ENCODE assay signal across 12 cellular contexts in genomic region chr2:203623616-203624015, GRCh38.
A peak's percentile ranks its signal among the peaks of the same experiment; 100 is the strongest.
DNase-seq lines count a peak whose midpoint lies in the region; ATAC-seq, FAIRE-seq and TF ChIP-seq lines count a peak whose summit lies in the region.
"Had no signal": no experiment of that assay in that cellular context is flagged by ENCODE, and none has a peak within 500 bp of the region (broad histone marks: within the 10 kb centered on the region; RNA-seq: fewer than 3 reads in every experiment).

No MANE protein-coding gene starts in this region.

- H3K27ac Mint-ChIP-seq in CD4-positive, alpha-beta memory T cell, result peak overlapping the region; percentile 41 to 88 (median 82)
- H3K27ac Mint-ChIP-seq in astrocyte (ENCODE audit: unreplicated experiment), result peak overlapping the region; percentile 95

- no peaks in the 10 kb centered on the region for H4K20me1 ChIP-seq in astrocyte (ENCODE audit: insufficient read depth, low read length)

- no peak overlapping the region for H3K23ac ChIP-seq in mesenchymal stem cell (ENCODE audit: low read length in 2 of 2)

- no peaks in the 10 kb centered on the region for H3K36me3 ChIP-seq in CD4-positive, alpha-beta memory T cell (ENCODE audit: insufficient read depth, low read length)
- H3K36me3 ChIP-seq in astrocyte (ENCODE audit: insufficient read depth, low read length) (no peaks in the 10 kb centered on the region), mesenchymal stem cell (ENCODE audit: control insufficient read depth in 1 of 2, insufficient read depth in 2 of 2, low read depth in 1 of 2, low read length in 2 of 2) (no peaks in the 10 kb centered on the region)
- H3K36me3 ChIP-seq: esophagus muscularis mucosa had no signal

- WGBS in mesenchymal stem cell, result 55% methylated on average over 7 of the region's 7 CpGs

- peak overlapping the region; percentile 45 for H3K9ac ChIP-seq in astrocyte (ENCODE audit: low read length)
- H3K9ac ChIP-seq in mesenchymal stem cell (ENCODE audit: low read length), result peak overlapping the region; percentile 58

- CTCF ChIA-PET in CD4-positive, alpha-beta memory T cell (lab: Charles Lee; ENCODE audit: partially characterized antibody), result interaction anchor here (1.0 kb wide), 1 partner anchor 16 kb away, joined by 4 read pairs; no protein-coding TSS in a partner anchor

- POLR2A ChIA-PET in CD4-positive, alpha-beta memory T cell (lab: Charles Lee; ENCODE audit: partially characterized antibody), result interaction anchor here (0.6 kb wide), 1 partner anchor 93 kb away, joined by 4 read pairs; no protein-coding TSS in a partner anchor

- H2BK15ac ChIP-seq in mesenchymal stem cell (ENCODE audit: low read depth, poor library complexity, severe bottlenecking), result no peak overlapping the region

- no peak overlapping the region for H2AK5ac ChIP-seq in mesenchymal stem cell (ENCODE audit: low read length, severe bottlenecking)

- H3K79me1 ChIP-seq in mesenchymal stem cell (replicated peaks; ENCODE audit: low read length, poor library complexity, severe bottlenecking), result no peaks in the 10 kb centered on the region

- H2BK12ac ChIP-seq in mesenchymal stem cell (ENCODE audit: low read length in 2 of 2), result peak overlapping the region in 1 of 2 experiments; percentile 83

- H3K4me2 ChIP-seq in astrocyte (ENCODE audit: low read length) (peak overlapping the region; percentile 7), mesenchymal stem cell (ENCODE audit: low read length, poor library complexity, severe bottlenecking) (no peak overlapping the region)

- H4K91ac ChIP-seq in mesenchymal stem cell (ENCODE audit: low read length), result peak overlapping the region; percentile 19

- peak overlapping the region; percentile 52 for H4K8ac ChIP-seq in mesenchymal stem cell (ENCODE audit: low read length)

- H3K14ac ChIP-seq in mesenchymal stem cell (ENCODE audit: low read length in 2 of 2), result no peak overlapping the region

- peaks cover 9 to 19% (median 15%) of the 10 kb centered on the region in 4 donors for H3K4me1 Mint-ChIP-seq in CD4-positive, alpha-beta memory T cell
- peaks cover 21% of the 10 kb centered on the region for H3K4me1 Mint-ChIP-seq in astrocyte (ENCODE audit: low read depth, unreplicated experiment)

- H3K4me3 Mint-ChIP-seq in CD4-positive, alpha-beta memory T cell, result peak overlapping the region in 4 of 8 donors; percentile 27 to 69 (median 46)
- no peak overlapping the region for H3K4me3 Mint-ChIP-seq in astrocyte (ENCODE audit: unreplicated experiment)

- no peak for TF ChIP-seq CTCF in astrocyte (IDR thresholded peaks at IDR 0.05; ENCODE audit: insufficient read depth, low read depth, low read length)

- no peak overlapping the region for H3K27ac ChIP-seq in CD4-positive, alpha-beta memory T cell (ENCODE audit: low read depth, low read length)
- H3K27ac ChIP-seq in astrocyte (ENCODE audit: low read depth, low read length) (peak overlapping the region; percentile 86), mesenchymal stem cell (ENCODE audit: low read length, poor library complexity, severe bottlenecking) (peak overlapping the region; percentile 17)
- H3K27ac ChIP-seq: C4-2B, esophagus muscularis mucosa had no signal

- H3K27me3 Mint-ChIP-seq in CD4-positive, alpha-beta memory T cell, result no peaks in the 10 kb centered on the region
- no peaks in the 10 kb centered on the region for H3K27me3 Mint-ChIP-seq in astrocyte (ENCODE audit: low read depth, unreplicated experiment)

- intact Hi-C loops in CD4-positive, alpha-beta memory T cell (cut with micrococcal nuclease), result no loop called here

- FAIRE-seq in astrocyte (lab: Jason Lieb, UNC), result peak; percentile 9

- H3K27me3 ChIP-seq in CD4-positive, alpha-beta memory T cell (ENCODE audit: insufficient read depth, low read length), result no peaks in the 10 kb centered on the region
- no peaks in the 10 kb centered on the region for H3K27me3 ChIP-seq in astrocyte (ENCODE audit: insufficient read depth, low read length)
- H3K27me3 ChIP-seq in mesenchymal stem cell (ENCODE audit: control insufficient read depth in 1 of 2, insufficient read depth in 1 of 2, low read length in 2 of 2), result no peaks in the 10 kb centered on the region
- H3K27me3 ChIP-seq: esophagus muscularis mucosa had no signal

- peaks cover 3 to 28% (median 8%) of the 10 kb centered on the region in 8 donors for H3K9me3 Mint-ChIP-seq in CD4-positive, alpha-beta memory T cell
- H3K9me3 Mint-ChIP-seq in astrocyte (ENCODE audit: unreplicated experiment), result peaks cover 4% of the 10 kb centered on the region

- no peaks in the 10 kb centered on the region for H3K79me2 ChIP-seq in astrocyte (ENCODE audit: insufficient read depth, low read length)

- peak in 4 of 5 donors; percentile 24 to 48 (median 35) for DNase-seq in CD4-positive, alpha-beta memory T cell
- peak; percentile 76 for DNase-seq in M059J (ENCODE audit: low read depth)
- peak; percentile 70 for DNase-seq in astrocyte (ENCODE audit: low read depth)
- peak; percentile 63 for DNase-seq in mesenchymal stem cell
- no peak for DNase-seq in SW480 (ENCODE audit: low spot score)
- no peak for DNase-seq in NCI-H748 treated with DMSO at 0.1 percent for 48 hours (lab: John Stamatoyannopoulos, UW)
- DNase-seq: NCI-H1092 treated with DMSO at 0.1 percent for 48 hours; stimulated activated CD4-positive, alpha-beta T cell treated with anti-CD3 and anti-CD28 coated beads, Interleukin-4, amount 100 ng/mL, for 4 hours had no signal

- H3K36me3 Mint-ChIP-seq in CD4-positive, alpha-beta memory T cell, result peaks cover 6 to 10% of the 10 kb centered on the region in 2 donors
- no peaks in the 10 kb centered on the region for H3K36me3 Mint-ChIP-seq in astrocyte (ENCODE audit: low read depth, unreplicated experiment)

- H3K4ac ChIP-seq in mesenchymal stem cell (ENCODE audit: low read depth in 1 of 2, low read length in 2 of 2), result peak overlapping the region in 1 of 2 experiments; percentile 46

- H2AFZ ChIP-seq in astrocyte (ENCODE audit: low read depth, low read length) (no peak overlapping the region), mesenchymal stem cell (ENCODE audit: low read depth, low read length) (no peak overlapping the region)

- H3K4me1 ChIP-seq in CD4-positive, alpha-beta memory T cell (ENCODE audit: insufficient read depth, low read length), result peaks cover 14% of the 10 kb centered on the region
- H3K4me1 ChIP-seq in astrocyte (ENCODE audit: insufficient read depth, low read length) (peaks cover 8% of the 10 kb centered on the region), mesenchymal stem cell (ENCODE audit: control insufficient read depth, insufficient read depth, low read depth, low read length) (no peaks in the 10 kb centered on the region)

- H3K4me3 ChIP-seq in CD4-positive, alpha-beta memory T cell (ENCODE audit: low read length in 2 of 2), result no peak overlapping the region
- no peak overlapping the region for H3K4me3 ChIP-seq in astrocyte (ENCODE audit: insufficient read depth, low read depth, low read length)
- H3K4me3 ChIP-seq in mesenchymal stem cell (ENCODE audit: insufficient read depth in 1 of 2, low read depth in 1 of 2, low read length in 2 of 2), result no peak overlapping the region
- H3K4me3 ChIP-seq: esophagus muscularis mucosa had no signal

- no peak for ATAC-seq in HG02571 (IDR thresholded peaks at IDR 0.05; ENCODE audit: unreplicated experiment)
- no peak for ATAC-seq in GM19455 (IDR thresholded peaks at IDR 0.05; ENCODE audit: unreplicated experiment)

- no peak overlapping the region for H2BK5ac ChIP-seq in mesenchymal stem cell (ENCODE audit: low read depth, low read length, poor library complexity, severe bottlenecking)

- peak overlapping the region; percentile 52 to 78 for H3K18ac ChIP-seq in mesenchymal stem cell (ENCODE audit: low read depth in 1 of 2, low read length in 2 of 2)

- peak overlapping the region; percentile 74 for H2BK120ac ChIP-seq in mesenchymal stem cell (ENCODE audit: low read depth, low read length)

- H3K9me3 ChIP-seq in CD4-positive, alpha-beta memory T cell (ENCODE audit: control insufficient read depth in 1 of 2, low read length in 2 of 2), result no peaks in the 10 kb centered on the region
- H3K9me3 ChIP-seq in astrocyte (ENCODE audit: insufficient read depth, low read depth, low read length), result no peaks in the 10 kb centered on the region
- no peaks in the 10 kb centered on the region for H3K9me3 ChIP-seq in mesenchymal stem cell (ENCODE audit: control insufficient read depth, low read length)

Comparison
In these comparisons a context has a peak if more than half of its experiments do, and no peak if none do; other contexts are left out.
1. DNase-seq: peak in CD4-positive, alpha-beta memory T cell (4 of 5), M059J (single experiment), astrocyte (single experiment) and mesenchymal stem cell (single experiment); none in SW480 (single experiment) and NCI-H748 treated with DMSO at 0.1 percent for 48 hours (single experiment).